Comparison of ENCODE assay signal across 18 cellular contexts in genomic region chr21:21673959-21674358, GRCh38.
DNase-seq lines count a peak whose midpoint lies in the region; ATAC-seq and TF ChIP-seq lines count a peak whose summit lies in the region.
"Had no signal": no experiment of that assay in that cellular context is flagged by ENCODE, and none has a peak within 500 bp of the region (broad histone marks: within the 10 kb centered on the region; RNA-seq: fewer than 3 reads in every experiment).

No MANE protein-coding gene starts in this region.

- H3F3A ChIP-seq in SU-DHL-6 (ENCODE audit: insufficient read depth) = no peaks in the 10 kb centered on the region

- H4K20me1 ChIP-seq in SU-DHL-6 (ENCODE audit: low read depth, low read length) = no peaks in the 10 kb centered on the region
- H4K20me1 ChIP-seq: BLaER1 treated with 17β-estradiol and CSF1 and Interleukin-3, amounts not matched to agents 10 nM and 100 nM had no signal

- no peak overlapping the region for H3K4me3 ChIP-seq in SU-DHL-6 (ENCODE audit: insufficient read depth, low read length, poor library complexity, severe bottlenecking)
- H3K4me3 ChIP-seq: A549; BLaER1 treated with 17β-estradiol and CSF1 and Interleukin-3, amounts not matched to agents 10 nM and 100 nM had no signal

- H2AFZ ChIP-seq in SU-DHL-6 (ENCODE audit: low read depth, low read length, severe bottlenecking) = peak overlapping the region; percentile 40

- no peak overlapping the region for H3K4me2 ChIP-seq in SU-DHL-6 (ENCODE audit: low read depth, low read length, poor library complexity, severe bottlenecking)
- H3K4me2 ChIP-seq: A549; BLaER1 treated with 17β-estradiol and CSF1 and Interleukin-3, amounts not matched to agents 10 nM and 100 nM had no signal

- no peaks in the 10 kb centered on the region for H3K9me2 ChIP-seq in SU-DHL-6 (replicated peaks; ENCODE audit: insufficient read depth, low read length)

- no peak overlapping the region for H3K27ac ChIP-seq in SU-DHL-6 (ENCODE audit: low read depth, low read length)
- H3K27ac ChIP-seq: 22Rv1; A549; BLaER1 treated with 17β-estradiol and CSF1 and Interleukin-3, amounts not matched to agents 10 nM and 100 nM; C4-2B had no signal

- H3K36me3 ChIP-seq in SU-DHL-6 (ENCODE audit: low read length) = no peaks in the 10 kb centered on the region
- H3K36me3 ChIP-seq: BLaER1 treated with 17β-estradiol and CSF1 and Interleukin-3, amounts not matched to agents 10 nM and 100 nM had no signal

- TF ChIP-seq CTCF in SU-DHL-6 (IDR thresholded peaks at IDR 0.05; ENCODE audit: insufficient read depth, low read length, poor library complexity, severe bottlenecking) = no peak

- H3K9ac ChIP-seq in SU-DHL-6 (ENCODE audit: low read length) = no peak overlapping the region
- H3K9ac ChIP-seq: BLaER1 treated with 17β-estradiol and CSF1 and Interleukin-3, amounts not matched to agents 10 nM and 100 nM had no signal

- no peaks in the 10 kb centered on the region for H3K9me3 ChIP-seq in SU-DHL-6 (ENCODE audit: insufficient read depth, low read length)
- H3K9me3 ChIP-seq: A549; BLaER1 treated with 17β-estradiol and CSF1 and Interleukin-3, amounts not matched to agents 10 nM and 100 nM; Caco-2 had no signal

- DNase-seq in SIG-M5 treated with dmso at 0.1 percent for 504 hours (lab: John Stamatoyannopoulos, UW; ENCODE audit: unreplicated experiment) (peak; percentile 4), SIG-M5 (lab: John Stamatoyannopoulos, UW) (no peak), islet precursor cell (peak; percentile 52), SW 1271 (lab: John Stamatoyannopoulos, UW) (no peak)
- DNase-seq: AML-193; Caco-2; Calu3; CD4-positive, alpha-beta T cell; CD8-positive, alpha-beta T cell; DMS79 treated with DMSO at 0.1 percent for 48 hours; GF-D8 had no signal

- no peak for ATAC-seq in GM19035 (IDR thresholded peaks at IDR 0.05; ENCODE audit: unreplicated experiment)
- no peak for ATAC-seq in GM18502 (IDR thresholded peaks at IDR 0.05; ENCODE audit: poor library complexity, unreplicated experiment)
- ATAC-seq: A549; CD8-positive, alpha-beta T cell had no signal

- no peaks in the 10 kb centered on the region for H3K27me3 ChIP-seq in SU-DHL-6 (ENCODE audit: low read length)
- H3K27me3 ChIP-seq: BLaER1 treated with 17β-estradiol and CSF1 and Interleukin-3, amounts not matched to agents 10 nM and 100 nM had no signal

- H3K79me2 ChIP-seq in SU-DHL-6 (ENCODE audit: insufficient read depth, low read length) = no peaks in the 10 kb centered on the region

Comparison
In these comparisons a context has a peak if more than half of its experiments do, and no peak if none do; other contexts are left out.
1. DNase-seq: peak in SIG-M5 treated with dmso at 0.1 percent for 504 hours (single experiment) and islet precursor cell (single experiment); none in SIG-M5 (single experiment) and SW 1271 (0 of 2).